1 cellular context compared by ENCODE assay signal in the genomic region with DNA sequence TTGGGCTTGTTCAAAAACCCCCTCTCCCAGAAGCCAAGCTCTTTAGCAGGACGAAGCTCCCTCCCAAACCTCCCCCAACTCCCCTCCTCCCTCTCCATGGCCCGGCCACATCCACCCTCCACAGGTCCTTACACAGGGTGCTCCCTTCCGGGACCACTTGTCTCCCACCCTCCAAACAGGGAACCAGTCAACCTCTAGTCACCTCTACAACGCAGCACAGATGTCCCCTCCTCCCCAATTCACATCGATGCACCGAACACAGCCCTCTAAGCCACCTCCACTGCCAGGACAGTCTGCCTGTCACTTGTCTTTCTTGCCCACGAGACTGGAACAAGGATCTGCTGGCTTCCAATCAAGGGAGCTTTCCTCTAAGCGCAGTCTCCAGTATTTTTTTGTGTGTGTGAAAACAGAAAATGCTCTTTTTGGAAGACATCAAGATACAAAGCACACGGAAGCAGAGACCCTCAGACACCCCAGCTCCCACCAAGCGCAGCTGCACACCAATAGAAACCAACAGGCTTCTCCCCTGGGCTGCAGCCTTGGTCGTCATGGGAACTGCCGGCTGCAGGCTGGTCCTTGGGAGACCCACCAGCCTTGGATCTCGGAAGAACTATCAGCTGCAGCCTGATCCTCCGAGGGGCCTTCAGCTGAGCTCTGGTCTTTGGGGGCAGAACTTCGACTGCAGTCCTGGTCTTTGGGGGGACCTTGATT.
TF ChIP-seq lines count a peak whose summit lies in the region.

No MANE protein-coding gene starts in this region.

TF ChIP-seq in GM23338, 12 proteins besides CTCF, POLR2A, EP300 and RAD21 (continued from another document):
- TF ChIP-seq, protein P1, sequence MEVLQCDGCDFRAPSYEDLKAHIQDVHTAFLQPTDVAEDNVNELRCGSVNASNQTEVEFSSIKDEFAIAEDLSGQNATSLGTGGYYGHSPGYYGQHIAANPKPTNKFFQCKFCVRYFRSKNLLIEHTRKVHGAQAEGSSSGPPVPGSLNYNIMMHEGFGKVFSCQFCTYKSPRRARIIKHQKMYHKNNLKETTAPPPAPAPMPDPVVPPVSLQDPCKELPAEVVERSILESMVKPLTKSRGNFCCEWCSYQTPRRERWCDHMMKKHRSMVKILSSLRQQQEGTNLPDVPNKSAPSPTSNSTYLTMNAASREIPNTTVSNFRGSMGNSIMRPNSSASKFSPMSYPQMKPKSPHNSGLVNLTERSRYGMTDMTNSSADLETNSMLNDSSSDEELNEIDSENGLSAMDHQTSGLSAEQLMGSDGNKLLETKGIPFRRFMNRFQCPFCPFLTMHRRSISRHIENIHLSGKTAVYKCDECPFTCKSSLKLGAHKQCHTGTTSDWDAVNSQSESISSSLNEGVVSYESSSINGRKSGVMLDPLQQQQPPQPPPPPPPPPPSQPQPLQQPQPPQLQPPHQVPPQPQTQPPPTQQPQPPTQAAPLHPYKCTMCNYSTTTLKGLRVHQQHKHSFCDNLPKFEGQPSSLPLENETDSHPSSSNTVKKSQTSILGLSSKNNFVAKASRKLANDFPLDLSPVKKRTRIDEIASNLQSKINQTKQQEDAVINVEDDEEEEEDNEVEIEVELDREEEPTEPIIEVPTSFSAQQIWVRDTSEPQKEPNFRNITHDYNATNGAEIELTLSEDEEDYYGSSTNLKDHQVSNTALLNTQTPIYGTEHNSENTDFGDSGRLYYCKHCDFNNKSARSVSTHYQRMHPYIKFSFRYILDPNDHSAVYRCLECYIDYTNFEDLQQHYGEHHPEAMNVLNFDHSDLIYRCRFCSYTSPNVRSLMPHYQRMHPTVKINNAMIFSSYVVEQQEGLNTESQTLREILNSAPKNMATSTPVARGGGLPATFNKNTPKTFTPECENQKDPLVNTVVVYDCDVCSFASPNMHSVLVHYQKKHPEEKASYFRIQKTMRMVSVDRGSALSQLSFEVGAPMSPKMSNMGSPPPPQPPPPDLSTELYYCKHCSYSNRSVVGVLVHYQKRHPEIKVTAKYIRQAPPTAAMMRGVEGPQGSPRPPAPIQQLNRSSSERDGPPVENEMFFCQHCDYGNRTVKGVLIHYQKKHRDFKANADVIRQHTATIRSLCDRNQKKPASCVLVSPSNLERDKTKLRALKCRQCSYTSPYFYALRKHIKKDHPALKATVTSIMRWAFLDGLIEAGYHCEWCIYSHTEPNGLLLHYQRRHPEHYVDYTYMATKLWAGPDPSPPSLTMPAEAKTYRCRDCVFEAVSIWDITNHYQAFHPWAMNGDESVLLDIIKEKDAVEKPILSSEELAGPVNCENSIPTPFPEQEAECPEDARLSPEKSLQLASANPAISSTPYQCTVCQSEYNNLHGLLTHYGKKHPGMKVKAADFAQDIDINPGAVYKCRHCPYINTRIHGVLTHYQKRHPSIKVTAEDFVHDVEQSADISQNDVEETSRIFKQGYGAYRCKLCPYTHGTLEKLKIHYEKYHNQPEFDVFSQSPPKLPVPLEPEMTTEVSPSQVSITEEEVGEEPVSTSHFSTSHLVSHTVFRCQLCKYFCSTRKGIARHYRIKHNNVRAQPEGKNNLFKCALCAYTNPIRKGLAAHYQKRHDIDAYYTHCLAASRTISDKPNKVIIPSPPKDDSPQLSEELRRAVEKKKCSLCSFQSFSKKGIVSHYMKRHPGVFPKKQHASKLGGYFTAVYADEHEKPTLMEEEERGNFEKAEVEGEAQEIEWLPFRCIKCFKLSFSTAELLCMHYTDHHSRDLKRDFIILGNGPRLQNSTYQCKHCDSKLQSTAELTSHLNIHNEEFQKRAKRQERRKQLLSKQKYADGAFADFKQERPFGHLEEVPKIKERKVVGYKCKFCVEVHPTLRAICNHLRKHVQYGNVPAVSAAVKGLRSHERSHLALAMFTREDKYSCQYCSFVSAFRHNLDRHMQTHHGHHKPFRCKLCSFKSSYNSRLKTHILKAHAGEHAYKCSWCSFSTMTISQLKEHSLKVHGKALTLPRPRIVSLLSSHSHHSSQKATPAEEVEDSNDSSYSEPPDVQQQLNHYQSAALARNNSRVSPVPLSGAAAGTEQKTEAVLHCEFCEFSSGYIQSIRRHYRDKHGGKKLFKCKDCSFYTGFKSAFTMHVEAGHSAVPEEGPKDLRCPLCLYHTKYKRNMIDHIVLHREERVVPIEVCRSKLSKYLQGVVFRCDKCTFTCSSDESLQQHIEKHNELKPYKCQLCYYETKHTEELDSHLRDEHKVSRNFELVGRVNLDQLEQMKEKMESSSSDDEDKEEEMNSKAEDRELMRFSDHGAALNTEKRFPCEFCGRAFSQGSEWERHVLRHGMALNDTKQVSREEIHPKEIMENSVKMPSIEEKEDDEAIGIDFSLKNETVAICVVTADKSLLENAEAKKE (CRISPR knock-in tag; IDR thresholded peaks at IDR 0.05): no peak
- no peak for TF ChIP-seq ZNF114 (CRISPR knock-in tag; IDR thresholded peaks at IDR 0.05)
- TF ChIP-seq CREB1 (CRISPR knock-in tag; IDR thresholded peaks at IDR 0.05; ENCODE audit: low read depth): no peak
- no peak for TF ChIP-seq POLR2AphosphoS5 (IDR thresholded peaks at IDR 0.05; ENCODE audit: low read depth)
